Comparison of ENCODE assay signal across 8 cellular contexts in the genomic region with DNA sequence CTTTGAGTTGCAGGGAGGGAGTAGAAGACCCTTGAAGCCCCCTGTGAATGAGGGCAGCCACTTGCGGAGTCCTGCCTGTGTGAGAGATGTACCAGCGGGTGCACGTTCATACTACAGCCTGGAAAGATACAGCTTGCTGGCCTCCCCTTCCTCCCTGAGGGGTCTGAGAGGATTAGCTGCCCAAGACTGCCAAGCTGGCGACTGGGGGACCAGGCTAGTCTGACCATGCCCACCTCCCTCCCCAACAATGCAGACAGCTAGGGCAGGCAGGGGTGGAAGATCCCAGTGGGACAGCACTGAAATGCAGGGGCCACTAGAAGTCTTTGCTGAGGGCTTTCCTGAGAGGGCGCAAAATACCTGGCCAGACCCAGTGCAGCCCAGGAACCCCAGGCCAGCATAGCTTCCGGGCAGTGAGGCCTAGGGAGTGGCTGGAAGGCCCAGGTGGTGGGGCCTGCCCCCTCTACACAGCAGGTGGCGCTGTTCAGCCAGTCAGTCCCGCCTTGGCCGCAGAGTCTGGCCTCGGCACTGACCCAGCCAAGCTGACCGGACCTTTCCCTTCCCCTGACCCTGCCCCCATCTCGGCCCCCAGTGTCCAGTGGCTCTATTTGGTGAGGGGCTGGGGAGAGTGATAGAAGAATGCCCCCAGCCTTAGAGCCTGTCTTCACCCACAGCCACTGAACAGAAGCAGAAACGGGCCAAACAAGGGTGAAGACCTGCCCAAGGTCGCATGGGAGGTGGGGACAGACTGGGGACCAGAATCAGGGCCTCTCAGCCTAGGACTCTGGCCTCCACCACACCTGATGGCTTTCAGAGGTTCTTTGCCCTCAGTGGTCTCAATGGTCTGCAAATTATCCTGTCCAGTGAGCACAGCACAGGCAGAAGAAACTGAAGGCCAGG. TPM values are rescaled to one million over a fixed set of nuclear protein-coding genes. Genes with fewer than 3 reads are reported as not detected.
DNase-seq lines count a peak whose midpoint lies in the region; ATAC-seq and TF ChIP-seq lines count a peak whose summit lies in the region.

No MANE protein-coding gene starts in this region.

- peaks cover 4% of the 10 kb centered on the region for H3K4me1 Mint-ChIP-seq in activated CD4-positive, alpha-beta T cell treated with anti-CD3 and anti-CD28 coated beads, Interleukin-2, amount 10 ng/mL, durations not matched to agents 7 days and 5 days
- H3K4me1 Mint-ChIP-seq in endothelial cell (ENCODE audit: unreplicated experiment): peaks cover 7% of the 10 kb centered on the region

- H3K9me3 Mint-ChIP-seq in activated CD4-positive, alpha-beta T cell treated with anti-CD3 and anti-CD28 coated beads, Interleukin-2, amount 10 ng/mL, durations not matched to agents 7 days and 5 days: no peaks in the 10 kb centered on the region
- H3K9me3 Mint-ChIP-seq in endothelial cell (ENCODE audit: unreplicated experiment): no peaks in the 10 kb centered on the region

- H3K27ac ChIP-seq in C4-2B: no peak overlapping the region

- peak; percentile 63 for ATAC-seq in GM19463 (IDR thresholded peaks at IDR 0.05; ENCODE audit: unreplicated experiment)
- no peak for ATAC-seq in HG03432 (IDR thresholded peaks at IDR 0.05; ENCODE audit: unreplicated experiment)

- H3K27ac Mint-ChIP-seq in activated CD4-positive, alpha-beta T cell treated with anti-CD3 and anti-CD28 coated beads, Interleukin-2, amount 10 ng/mL, durations not matched to agents 7 days and 5 days: no peak overlapping the region
- no peak overlapping the region for H3K27ac Mint-ChIP-seq in endothelial cell (ENCODE audit: unreplicated experiment)

- CTCF ChIA-PET in activated CD4-positive, alpha-beta T cell treated with anti-CD3 and anti-CD28 coated beads, Interleukin-2, amount 10 ng/mL, durations not matched to agents 7 days and 5 days (lab: Charles Lee): interaction anchor here (1.0 to 3.2 kb wide), 8 partner anchors 10 to 49 kb away, joined by 3 to 13 read pairs (median 4); no protein-coding TSS in a partner anchor

- peak; percentile 98 for TF ChIP-seq CTCF in C4-2B (conservative IDR thresholded peaks at IDR 0.05)
- peak; percentile 78 for TF ChIP-seq CTCF in endothelial cell (IDR thresholded peaks at IDR 0.05; ENCODE audit: unreplicated experiment)

- H3K27me3 Mint-ChIP-seq in activated CD4-positive, alpha-beta T cell treated with anti-CD3 and anti-CD28 coated beads, Interleukin-2, amount 10 ng/mL, durations not matched to agents 7 days and 5 days: peaks cover 17% of the 10 kb centered on the region
- peaks cover 15% of the 10 kb centered on the region for H3K27me3 Mint-ChIP-seq in endothelial cell (ENCODE audit: unreplicated experiment)

- POLR2A ChIA-PET in activated CD4-positive, alpha-beta T cell treated with anti-CD3 and anti-CD28 coated beads, Interleukin-2, amount 10 ng/mL, durations not matched to agents 7 days and 5 days (lab: Charles Lee): no interaction called here

- H3K4me3 Mint-ChIP-seq in activated CD4-positive, alpha-beta T cell treated with anti-CD3 and anti-CD28 coated beads, Interleukin-2, amount 10 ng/mL, durations not matched to agents 7 days and 5 days: no peak overlapping the region
- H3K4me3 Mint-ChIP-seq in endothelial cell (ENCODE audit: unreplicated experiment): no peak overlapping the region

- peak; percentile 56 for DNase-seq in NAMALWA (ENCODE audit: low spot score)
- DNase-seq in activated CD4-positive, alpha-beta T cell treated with anti-CD3 and anti-CD28 coated beads, Interleukin-2, amount 10 ng/mL, durations not matched to agents 7 days and 5 days: peak; percentile 53
- DNase-seq in endothelial cell (ENCODE audit: low spot score): peak; percentile 89
- peak; percentile 88 for DNase-seq in medulla oblongata (ENCODE audit: extremely low spot score)
- peak; percentile 33 for DNase-seq in stromal cell of bone marrow (ENCODE audit: low read depth)

- H3K36me3 Mint-ChIP-seq in activated CD4-positive, alpha-beta T cell treated with anti-CD3 and anti-CD28 coated beads, Interleukin-2, amount 10 ng/mL, durations not matched to agents 7 days and 5 days (ENCODE audit: low read depth): no peaks in the 10 kb centered on the region
- no peaks in the 10 kb centered on the region for H3K36me3 Mint-ChIP-seq in endothelial cell (ENCODE audit: low read depth, unreplicated experiment)

RNA-seq across cellular contexts. Expression of gene MYRF, which starts 4.8 kb away (rescaled TPM):
- 1 to 10 TPM; 1.1 to 1.2 TPM for total RNA-seq in activated CD4-positive, alpha-beta T cell treated with anti-CD3 and anti-CD28 coated beads, Interleukin-2, amount 10 ng/mL, durations not matched to agents 7 days and 5 days
- total RNA-seq in endothelial cell (ENCODE audit: unreplicated experiment): 1.5 TPM

RNA-seq across cellular contexts. Expression of gene TMEM258, which starts 44.8 kb away (rescaled TPM):
- total RNA-seq in activated CD4-positive, alpha-beta T cell treated with anti-CD3 and anti-CD28 coated beads, Interleukin-2, amount 10 ng/mL, durations not matched to agents 7 days and 5 days: 100 to 1,000 TPM; 154 to 160 TPM
- 125 TPM for total RNA-seq in endothelial cell (ENCODE audit: unreplicated experiment)

RNA-seq across cellular contexts. Expression of gene FEN1, which starts 45.1 kb away (rescaled TPM):
- 100 to 1,000 TPM in 1 of 2 experiments, 10 to 100 TPM in 1; 98.6 to 118 TPM for total RNA-seq in activated CD4-positive, alpha-beta T cell treated with anti-CD3 and anti-CD28 coated beads, Interleukin-2, amount 10 ng/mL, durations not matched to agents 7 days and 5 days
- 22.0 TPM for total RNA-seq in endothelial cell (ENCODE audit: unreplicated experiment)

Comparison
In these comparisons a context has a peak if more than half of its experiments do, and no peak if none do; other contexts are left out.
1. DNase-seq: peak in every context shown above with its lines; median percentile 89 in endothelial cell; 88 in medulla oblongata; 56 in NAMALWA; 53 in activated CD4-positive, alpha-beta T cell treated with anti-CD3 and anti-CD28 coated beads, Interleukin-2, amount 10 ng/mL, durations not matched to agents 7 days and 5 days; 33 in stromal cell of bone marrow.